In the genomic region with DNA sequence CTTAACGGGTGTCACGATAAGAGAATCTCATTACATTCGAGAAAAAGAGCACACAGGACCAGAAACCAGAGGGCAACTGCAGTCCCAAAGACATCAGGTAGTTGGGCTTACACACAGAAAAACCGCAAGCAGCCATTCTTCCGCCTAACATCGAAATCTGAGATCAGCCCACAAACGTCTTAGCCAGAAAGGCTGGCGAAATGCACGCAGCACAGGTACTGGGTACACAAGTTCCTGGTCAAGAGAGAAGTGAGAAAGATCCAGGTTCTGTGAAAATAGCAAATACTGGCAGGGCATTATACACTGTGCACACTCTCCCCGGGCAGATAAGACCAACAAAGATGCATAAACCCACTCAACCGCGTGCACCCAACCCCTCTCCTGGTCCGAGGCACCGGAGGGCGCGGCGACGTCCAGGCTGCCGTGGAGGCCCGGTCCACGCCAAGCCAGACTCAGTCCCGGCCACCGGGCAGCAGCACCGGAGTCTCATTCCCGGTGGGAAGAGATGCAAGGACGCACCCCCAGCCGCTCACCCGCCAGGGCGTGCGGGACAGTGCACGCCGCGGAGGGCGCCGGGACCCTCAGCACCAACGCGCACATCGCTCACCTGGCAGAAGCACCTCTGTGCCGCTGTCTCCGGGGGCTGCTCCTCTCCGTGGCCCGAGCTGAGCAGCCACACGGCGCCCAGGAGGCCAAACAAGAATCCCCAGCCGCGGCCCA, we compare ENCODE assay signal across 8 cellular contexts. TPM values are rescaled to one million over a fixed set of nuclear protein-coding genes. Genes with fewer than 3 reads are reported as not detected.
DNase-seq lines count a peak whose midpoint lies in the region; ATAC-seq and TF ChIP-seq lines count a peak whose summit lies in the region.

No MANE protein-coding gene starts in this region.

- no peak for TF ChIP-seq CTCF in left ventricle myocardium inferior (IDR thresholded peaks at IDR 0.05; ENCODE audit: borderline replicate concordance)

- H3K9ac ChIP-seq in SK-N-MC (ENCODE audit: insufficient read length): peak overlapping the region; percentile 81

- no peaks in the 10 kb centered on the region for H3K27me3 Mint-ChIP-seq in activated naive CD8-positive, alpha-beta T cell

- H3K9me3 ChIP-seq in SK-N-MC (ENCODE audit: low read depth, low read length) (no peaks in the 10 kb centered on the region), left ventricle myocardium inferior (replicated peaks) (no peaks in the 10 kb centered on the region)

- peak overlapping the region; percentile 99 for H3K27ac Mint-ChIP-seq in activated naive CD8-positive, alpha-beta T cell

- ATAC-seq in GM21528 (IDR thresholded peaks at IDR 0.05; ENCODE audit: low FRiP score, unreplicated experiment): peak; percentile 69

- no peaks in the 10 kb centered on the region for H3K36me3 Mint-ChIP-seq in activated naive CD8-positive, alpha-beta T cell

- H3K27ac ChIP-seq in SK-N-MC: no peak overlapping the region
- H3K27ac ChIP-seq in left ventricle myocardium inferior (replicated peaks): peak overlapping the region; percentile 97

- intact Hi-C loops in left ventricle myocardium inferior (cut with micrococcal nuclease): no loop called here

- H3K9me3 Mint-ChIP-seq in activated naive CD8-positive, alpha-beta T cell (ENCODE audit: low read depth): no peaks in the 10 kb centered on the region

- DNase-seq in EL (peak; percentile 58), HuH-7 (ENCODE audit: low spot score) (peak; percentile 16), SK-N-MC (ENCODE audit: low read depth, low spot score) (no peak), left ventricle myocardium inferior (peak; percentile 26), renal cortical epithelial cell (ENCODE audit: low read depth) (peak; percentile 64), middle frontal gyrus (ENCODE audit: extremely low spot score, low spot score) (no peak)

- H3K4me1 ChIP-seq in left ventricle myocardium inferior: peaks cover 49% of the 10 kb centered on the region

- peaks cover 43% of the 10 kb centered on the region for H3K4me1 Mint-ChIP-seq in activated naive CD8-positive, alpha-beta T cell (ENCODE audit: low read depth)

- H3K4me3 ChIP-seq in SK-N-MC (peak overlapping the region; percentile 93), left ventricle myocardium inferior (peak overlapping the region; percentile 90)

- H3K36me3 ChIP-seq in SK-N-MC (ENCODE audit: insufficient read depth, low read length): no peaks in the 10 kb centered on the region
- no peaks in the 10 kb centered on the region for H3K36me3 ChIP-seq in left ventricle myocardium inferior

- no peaks in the 10 kb centered on the region for H3K27me3 ChIP-seq in left ventricle myocardium inferior (ENCODE audit: low read depth)

- H3K4me3 Mint-ChIP-seq in activated naive CD8-positive, alpha-beta T cell: peak overlapping the region; percentile 99

RNA-seq across cellular contexts. Expression of gene ERO1A, which starts 0.4 kb away (rescaled TPM):
- 14.6 TPM for total RNA-seq in left ventricle myocardium inferior
- 104 and 154 TPM in 2 replicates for total RNA-seq in renal cortical epithelial cell

RNA-seq across cellular contexts. Expression of gene PSMC6, which starts 12.1 kb away (rescaled TPM):
- 77.0 TPM for total RNA-seq in left ventricle myocardium inferior
- total RNA-seq in renal cortical epithelial cell: 141 and 145 TPM in 2 replicates

RNA-seq across cellular contexts. Expression of gene STYX, which starts 35.0 kb away (rescaled TPM):
- total RNA-seq in left ventricle myocardium inferior (13.3 TPM), renal cortical epithelial cell (22.3 and 23.8 TPM in 2 replicates)

Comparison
In these comparisons a context has a peak if more than half of its experiments do, and no peak if none do; other contexts are left out.
1. DNase-seq: peak in EL (single experiment), HuH-7 (single experiment), left ventricle myocardium inferior (single experiment) and renal cortical epithelial cell (single experiment); none in SK-N-MC (single experiment) and middle frontal gyrus (single experiment).